In the genomic region with DNA sequence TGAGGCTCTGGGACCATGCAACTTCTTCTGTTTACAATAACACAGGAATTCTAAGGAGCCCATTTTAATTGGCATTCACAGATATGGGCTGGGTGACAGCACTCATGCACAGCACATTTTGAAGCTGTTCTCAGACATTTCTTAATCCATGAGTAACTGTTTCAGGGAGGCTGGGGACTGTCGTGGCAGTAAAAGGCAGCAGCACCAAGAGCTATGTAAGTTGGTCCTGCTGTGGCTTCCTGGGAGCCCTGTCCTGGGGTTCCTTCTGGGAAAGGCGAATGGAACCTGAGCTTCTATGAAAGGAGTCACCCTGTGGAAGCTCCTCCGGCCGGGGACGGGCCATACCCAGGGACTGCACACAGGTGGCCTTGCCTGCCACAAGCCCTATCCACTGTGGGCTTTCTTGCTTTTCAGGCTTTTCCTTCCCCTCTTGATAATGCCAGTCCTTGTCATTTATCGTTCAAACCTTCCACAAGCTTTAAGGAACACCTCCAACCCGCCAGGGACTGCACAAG, we compare ENCODE assay signal across 33 cellular contexts. TPM values are rescaled to one million over a fixed set of nuclear protein-coding genes. Genes with fewer than 3 reads are reported as not detected.
DNase-seq lines count a peak whose midpoint lies in the region; ATAC-seq and TF ChIP-seq lines count a peak whose summit lies in the region.
"Had no signal": no experiment of that assay in that cellular context is flagged by ENCODE, and none has a peak within 500 bp of the region (broad histone marks: within the 10 kb centered on the region; RNA-seq: fewer than 3 reads in every experiment).

No MANE protein-coding gene starts in this region.

- no peak overlapping the region for H3K4me3 Mint-ChIP-seq in Caco-2 (ENCODE audit: unreplicated experiment)
- peak overlapping the region in 1 of 3 experiments; percentile 16 for H3K4me3 Mint-ChIP-seq in nephron
- no peak overlapping the region for H3K4me3 Mint-ChIP-seq in HFFc6
- H3K4me3 Mint-ChIP-seq: activated naive CD8-positive, alpha-beta T cell; activated T-cell treated with anti-CD3 and anti-CD28 coated beads, Interleukin-2, amount 50 U/mL, for 24 hours; IgD-negative memory B cell; immature natural killer cell; naive B cell; WTC11 had no signal

- H3K36me3 Mint-ChIP-seq in Caco-2 (ENCODE audit: insufficient read depth, unreplicated experiment), result peaks cover 17% of the 10 kb centered on the region
- no peaks in the 10 kb centered on the region for H3K36me3 Mint-ChIP-seq in nephron (ENCODE audit: low read depth)
- no peaks in the 10 kb centered on the region for H3K36me3 Mint-ChIP-seq in HFFc6 (ENCODE audit: low read depth)
- H3K36me3 Mint-ChIP-seq: activated naive CD8-positive, alpha-beta T cell; IgD-negative memory B cell; immature natural killer cell; naive B cell; WTC11 had no signal

- ATAC-seq in GM18907 (IDR thresholded peaks at IDR 0.05; ENCODE audit: unreplicated experiment) (no peak), GM18870 (IDR thresholded peaks at IDR 0.05; ENCODE audit: unreplicated experiment) (no peak)
- ATAC-seq: A549, HCT116, left lung, WTC11 had no signal

- BruUV-seq in Caco-2 (replicated peaks; lab: Mats Ljungman, UMichigan), result no TSS peak

- POLR2A ChIA-PET in Caco-2 (lab: Charles Lee), result no interaction called here

- TF ChIP-seq CTCF in Caco-2 (IDR thresholded peaks at IDR 0.05; ENCODE audit: insufficient read depth in 1 of 2, low read depth in 1 of 2, low read length in 1 of 2, severe bottlenecking in 1 of 2, unreplicated experiment in 1 of 2) (no peak), nephron (IDR thresholded peaks at IDR 0.05; ENCODE audit: unreplicated experiment in 3 of 3) (no peak), HFFc6 (IDR thresholded peaks at IDR 0.05) (no peak)

- H3K4me3 ChIP-seq in Caco-2 (ENCODE audit: low read depth, low read length), result no peak overlapping the region
- H3K4me3 ChIP-seq in skeletal muscle tissue (ENCODE audit: low read length in 3 of 3), result no peak overlapping the region
- H3K4me3 ChIP-seq: A549, left lung, right atrium auricular region, transverse colon had no signal

- H3K27ac ChIP-seq in caudate nucleus (ENCODE audit: low read depth, low read length) (peak overlapping the region; percentile 90), skeletal muscle tissue (ENCODE audit: low read depth, low read length) (peak overlapping the region; percentile 89)
- H3K27ac ChIP-seq: A549, left lung, right atrium auricular region, transverse colon had no signal

- CTCF ChIA-PET in Caco-2 (lab: Charles Lee), result interaction anchor here (0.5 to 2.0 kb wide), 4 partner anchors 17 to 114 kb away, joined by 3 to 8 read pairs (median 5); no protein-coding TSS in a partner anchor

- intact Hi-C loops in Caco-2 (cut with micrococcal nuclease; ENCODE audit: unreplicated experiment), result no loop called here

- H3K9ac ChIP-seq in skeletal muscle tissue (ENCODE audit: low read depth in 1 of 3, low read length in 3 of 3), result no peak overlapping the region

- no peaks in the 10 kb centered on the region for H3K36me3 ChIP-seq in Caco-2 (ENCODE audit: control insufficient read depth, insufficient read depth, low read length)
- no peaks in the 10 kb centered on the region for H3K36me3 ChIP-seq in skeletal muscle tissue (ENCODE audit: control insufficient read depth in 3 of 3, insufficient read depth in 3 of 3, low read length in 3 of 3)
- H3K36me3 ChIP-seq: left lung, right atrium auricular region, transverse colon had no signal

- H3K27me3 ChIP-seq in Caco-2 (replicated peaks; ENCODE audit: control insufficient read depth, insufficient read depth, low read length) (no peaks in the 10 kb centered on the region), skeletal muscle tissue (ENCODE audit: control insufficient read depth in 3 of 3, insufficient read depth in 3 of 3, low read length in 3 of 3) (no peaks in the 10 kb centered on the region)
- H3K27me3 ChIP-seq: left lung, right atrium auricular region, transverse colon had no signal

- H3K27me3 Mint-ChIP-seq in Caco-2 (ENCODE audit: insufficient read depth, unreplicated experiment) (no peaks in the 10 kb centered on the region), nephron (ENCODE audit: low read depth) (peaks cover 9% of the 10 kb centered on the region), HFFc6 (ENCODE audit: insufficient read depth) (peaks cover 7% of the 10 kb centered on the region)

- no peaks in the 10 kb centered on the region for H3K9me3 Mint-ChIP-seq in Caco-2 (ENCODE audit: unreplicated experiment)
- no peaks in the 10 kb centered on the region for H3K9me3 Mint-ChIP-seq in nephron
- H3K9me3 Mint-ChIP-seq in HFFc6, result no peaks in the 10 kb centered on the region; the same call in 1 of the 2 replicates
- H3K9me3 Mint-ChIP-seq: activated T-cell treated with anti-CD3 and anti-CD28 coated beads, Interleukin-2, amount 50 U/mL, for 24 hours; WTC11 had no signal

- H3K4me1 Mint-ChIP-seq in Caco-2 (ENCODE audit: low read depth, unreplicated experiment) (peaks cover 57% of the 10 kb centered on the region), nephron (peaks cover 75% of the 10 kb centered on the region), HFFc6 (ENCODE audit: low read depth) (no peaks in the 10 kb centered on the region)
- H3K4me1 Mint-ChIP-seq: immature natural killer cell, naive B cell had no signal

- H3K4me1 ChIP-seq in Caco-2 (peaks cover 27% of the 10 kb centered on the region), skeletal muscle tissue (ENCODE audit: control insufficient read depth in 3 of 3, insufficient read depth in 3 of 3, low read length in 3 of 3) (peaks cover 31 to 55% (median 44%) of the 10 kb centered on the region in 3 donors)
- H3K4me1 ChIP-seq: A549, left lung, transverse colon had no signal

- H3K27ac Mint-ChIP-seq in Caco-2 (ENCODE audit: unreplicated experiment), result peak overlapping the region; percentile 14
- peak overlapping the region in 2 of 3 experiments; percentile 53 to 69 for H3K27ac Mint-ChIP-seq in nephron
- H3K27ac Mint-ChIP-seq in HFFc6, result no peak overlapping the region
- H3K27ac Mint-ChIP-seq: activated naive CD8-positive, alpha-beta T cell; activated T-cell treated with anti-CD3 and anti-CD28 coated beads, Interleukin-2, amount 50 U/mL, for 24 hours; IgD-negative memory B cell; immature natural killer cell; naive B cell; WTC11 had no signal

- DNase-seq in Caco-2, result no peak
- DNase-seq in caudate nucleus (lab: John Stamatoyannopoulos, UW), result no peak
- DNase-seq in HFFc6, result no peak
- no peak for DNase-seq in NCI-H2227 (lab: John Stamatoyannopoulos, UW; ENCODE audit: unreplicated experiment)
- DNase-seq: activated effector memory CD4-positive, alpha-beta T cell treated with anti-CD3 and anti-CD28 coated beads, Interleukin-2, amount 50 U/mL, for 16 hours; activated T-cell treated with anti-CD3 and anti-CD28 coated beads, Interleukin-2, amount 50 U/mL, for 24 hours; Calu3; DND-41; effector CD4-positive, alpha-beta T cell; GF-D8; immature natural killer cell; left lung; mesendoderm; MV-4-11; naive B cell; NCI-H1436; NCI-H2081 treated with DMSO at 0.1 percent for 48 hours; NCI-H345; NCI-H774; stimulated activated CD4-positive, alpha-beta T cell treated with anti-CD3 and anti-CD28 coated beads, Interleukin-4, amount 100 ng/mL, for 1 hour; SW 1271; T-helper 9 cell; transverse colon had no signal

- H3K9me3 ChIP-seq in Caco-2 (no peaks in the 10 kb centered on the region), skeletal muscle tissue (ENCODE audit: control insufficient read depth in 3 of 3, low read length in 3 of 3) (no peaks in the 10 kb centered on the region)
- H3K9me3 ChIP-seq: A549, left lung, right atrium auricular region, transverse colon had no signal

RNA-seq across cellular contexts. Expression of gene COBL, which starts 40.5 kb away (rescaled TPM):
- total RNA-seq in Caco-2 (2022) (60.6 and 63.6 TPM in 2 replicates), skeletal muscle tissue (53.2 TPM)
- total RNA-seq in HFFc6 (2021; fragmentation: NEBNext Ultra II Directional; extraction: Animal tissue kit (Norgen Biotek cat#: 25700)), result not detected

Comparison
In these comparisons a context has a peak if more than half of its experiments do, and no peak if none do; other contexts are left out.
1. RNA of gene COBL, which starts 40.5 kb away (total RNA-seq): 60.6 to 63.6 TPM in Caco-2 and 53.2 TPM in skeletal muscle tissue (single experiment); not detected in HFFc6; every median in the first group is over 10 times any median in the second.